In the genomic region with DNA sequence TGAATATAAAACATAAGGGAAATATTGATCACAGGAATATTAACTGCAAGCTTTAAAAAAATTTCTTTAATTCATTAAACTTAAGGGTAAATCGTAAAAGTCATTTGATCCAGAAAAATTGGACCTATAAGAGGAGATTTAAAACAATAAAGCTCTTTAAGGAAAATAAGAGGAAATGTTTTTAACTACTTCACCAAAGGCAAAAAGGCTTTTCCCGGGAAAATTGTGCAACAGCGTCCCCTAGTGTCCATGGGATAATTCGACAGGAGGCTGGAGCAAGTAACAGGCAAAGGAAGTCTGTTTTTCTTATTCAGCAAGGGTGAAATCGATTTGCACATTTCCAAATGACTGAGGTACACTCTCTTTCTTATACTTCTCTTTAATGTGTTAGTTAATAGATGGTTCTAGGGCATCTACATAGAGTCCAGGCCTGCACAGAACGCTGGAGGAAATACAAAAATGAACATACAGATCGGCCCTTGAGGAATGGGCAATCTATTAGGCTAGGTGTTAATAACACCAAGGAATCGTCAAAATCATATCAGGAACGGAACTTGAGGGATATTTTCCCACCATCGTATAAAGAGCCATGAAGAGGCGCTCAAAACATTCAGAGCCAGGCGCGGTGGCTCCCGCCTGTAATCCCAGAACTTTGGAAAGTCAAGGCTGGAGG, we compare ENCODE assay signal across 8 cellular contexts.
DNase-seq lines count a peak whose midpoint lies in the region; ATAC-seq and TF ChIP-seq lines count a peak whose summit lies in the region.

No MANE protein-coding gene starts in this region.

- no peak overlapping the region for H3K4me3 ChIP-seq in astrocyte of the spinal cord (ENCODE audit: low read depth, low read length)
- H3K4me3 ChIP-seq in upper lobe of right lung = no peak overlapping the region

- intact Hi-C loops in upper lobe of right lung (cut with DNase I) = no loop called here

- no peaks in the 10 kb centered on the region for H3K4me1 ChIP-seq in upper lobe of right lung

- H3K27me3 ChIP-seq in upper lobe of right lung = no peaks in the 10 kb centered on the region

- in situ Hi-C loops in astrocyte of the spinal cord (cut with HindIII; ENCODE audit: low sequenced_read_pairs) = no loop called here

- no peaks in the 10 kb centered on the region for H3K36me3 ChIP-seq in upper lobe of right lung

- H3K27ac ChIP-seq in upper lobe of right lung = no peak overlapping the region

- no peaks in the 10 kb centered on the region for H3K9me3 ChIP-seq in upper lobe of right lung

- peak; percentile 15 for DNase-seq in stimulated activated CD4-positive, alpha-beta T cell treated with anti-CD3 and anti-CD28 coated beads, Interleukin-1b, Interleukin-23, amount 100 ng/mL, for 48 hours
- no peak for DNase-seq in stimulated activated CD4-positive, alpha-beta T cell treated with anti-CD3 and anti-CD28 coated beads, Interleukin-4, amount 100 ng/mL, for 24 hours
- DNase-seq in NCI-H2227 (lab: John Stamatoyannopoulos, UW; ENCODE audit: unreplicated experiment) (peak; percentile 31), astrocyte of the spinal cord (ENCODE audit: low read depth, low spot score) (peak; percentile 46), kidney glomerular epithelial cell (lab: John Stamatoyannopoulos, UW) (peak; percentile 8), upper lobe of right lung (no peak), activated gamma-delta T cell (lab: John Stamatoyannopoulos, UW) (no peak)

- TF ChIP-seq CTCF in astrocyte of the spinal cord (IDR thresholded peaks at IDR 0.05; ENCODE audit: low read depth, low read length) (peak; percentile 75), upper lobe of right lung (IDR thresholded peaks at IDR 0.05) (peak; percentile 82)

- no peak for ATAC-seq in upper lobe of right lung
- no peak for ATAC-seq in GM21723 (IDR thresholded peaks at IDR 0.05; ENCODE audit: unreplicated experiment)

Comparison
In these comparisons a context has a peak if more than half of its experiments do, and no peak if none do; other contexts are left out.
1. DNase-seq: peak in stimulated activated CD4-positive, alpha-beta T cell treated with anti-CD3 and anti-CD28 coated beads, Interleukin-1b, Interleukin-23, amount 100 ng/mL, for 48 hours (single experiment), NCI-H2227 (single experiment), astrocyte of the spinal cord (single experiment) and kidney glomerular epithelial cell (single experiment); none in stimulated activated CD4-positive, alpha-beta T cell treated with anti-CD3 and anti-CD28 coated beads, Interleukin-4, amount 100 ng/mL, for 24 hours (single experiment), upper lobe of right lung (single experiment) and activated gamma-delta T cell (single experiment).